ENCODE assay signal across 8 cellular contexts in the genomic region with DNA sequence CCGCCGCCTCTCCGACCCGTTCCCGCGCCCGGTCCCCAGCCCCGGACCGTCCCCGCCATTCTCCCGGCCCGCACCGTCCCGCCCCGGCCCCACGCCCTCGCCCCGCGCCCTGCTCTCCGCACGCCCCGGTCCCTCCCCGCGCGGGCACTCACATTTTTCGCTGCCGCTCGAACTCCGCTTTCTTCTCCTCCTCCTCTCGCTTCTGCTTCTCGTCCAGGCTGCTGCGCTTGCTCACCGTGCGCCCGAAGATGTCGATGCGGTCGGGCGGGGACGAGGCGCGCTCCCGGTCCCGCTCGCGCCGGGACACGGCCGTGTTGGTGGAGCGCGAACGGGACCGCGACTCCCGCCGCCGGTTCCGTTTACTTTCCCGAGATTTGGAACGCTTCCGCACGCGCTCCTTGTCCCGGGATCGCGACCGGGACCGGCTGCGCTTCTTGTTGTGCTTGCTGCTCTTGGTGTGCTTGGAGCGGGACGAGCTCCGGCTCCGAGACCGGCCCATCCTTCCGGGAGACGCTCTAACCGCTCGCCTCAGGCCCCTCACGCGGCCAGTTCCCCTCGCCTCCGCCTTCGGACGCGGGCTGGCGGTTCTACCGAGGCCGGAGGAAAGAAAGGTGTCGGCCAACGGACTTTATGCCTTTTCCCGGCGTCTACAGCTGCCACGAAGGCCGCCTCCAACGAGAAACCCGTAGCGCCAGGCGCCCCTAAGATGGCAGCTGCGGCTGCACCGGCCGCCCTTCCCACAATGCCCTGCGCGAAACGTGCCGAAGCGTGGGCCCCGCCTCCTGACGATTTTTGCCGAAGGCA.
DNase-seq lines count a peak whose midpoint lies in the region; ATAC-seq and TF ChIP-seq lines count a peak whose summit lies in the region.

A gene with protein sequence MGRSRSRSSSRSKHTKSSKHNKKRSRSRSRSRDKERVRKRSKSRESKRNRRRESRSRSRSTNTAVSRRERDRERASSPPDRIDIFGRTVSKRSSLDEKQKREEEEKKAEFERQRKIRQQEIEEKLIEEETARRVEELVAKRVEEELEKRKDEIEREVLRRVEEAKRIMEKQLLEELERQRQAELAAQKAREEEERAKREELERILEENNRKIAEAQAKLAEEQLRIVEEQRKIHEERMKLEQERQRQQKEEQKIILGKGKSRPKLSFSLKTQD (minus strand): TSS at position 717 of the 804 bp plus-strand sequence. CDS start 218 bp downstream, at position 499.

- peak; percentile 82 for ATAC-seq in HG02970 (IDR thresholded peaks at IDR 0.05; ENCODE audit: low FRiP score, unreplicated experiment)

- in situ Hi-C loops in T47D (cut with HindIII; ENCODE audit: low pct_unique_long_range_greater_than_20kb, low sequenced_read_pairs), result no loop called here

- peak; percentile 97 for DNase-seq in NCI-H82 (lab: John Stamatoyannopoulos, UW)
- no peak for DNase-seq in NCI-H82 treated with DMSO at 0.1 percent for 48 hours (lab: John Stamatoyannopoulos, UW; ENCODE audit: unreplicated experiment)
- peak; percentile 89 to 92 for DNase-seq in NCI-H2081 (lab: John Stamatoyannopoulos, UW)
- peak; percentile 73 to 91 for DNase-seq in T47D (ENCODE audit: low read depth in 1 of 2, low spot score in 1 of 2)
- peak; percentile 94 for DNase-seq in iPS-NIHi11 (ENCODE audit: low spot score)
- peak; percentile 76 for DNase-seq in smooth muscle cell of the brain vasculature (ENCODE audit: low read depth, low spot score)

- H3K27ac ChIP-seq in VCaP, result peak within 1 kb of the TSS; percentile 96

- TF ChIP-seq CTCF in VCaP (conservative IDR thresholded peaks at IDR 0.05), result no peak
